In genomic region chr13:48162182-48162581, GRCh38 we compare ENCODE assay signal across 20 cellular contexts.
A peak's percentile ranks its signal among the peaks of the same experiment; 100 is the strongest.
DNase-seq lines count a peak whose midpoint lies in the region; ATAC-seq and TF ChIP-seq lines count a peak whose summit lies in the region.
"Had no signal": no experiment of that assay in that cellular context is flagged by ENCODE, and none has a peak within 500 bp of the region (broad histone marks: within the 10 kb centered on the region; RNA-seq: fewer than 3 reads in every experiment).

No MANE protein-coding gene starts in this region.

- 85 to 91% methylated on average over 2 of the region's 2 CpGs for WGBS in heart right ventricle, 2 donors

- no peaks in the 10 kb centered on the region for H3K36me3 Mint-ChIP-seq in effector memory CD8-positive, alpha-beta T cell (ENCODE audit: insufficient read depth)
- no peaks in the 10 kb centered on the region for H3K36me3 Mint-ChIP-seq in activated T-helper 2 cell treated with anti-CD3 and anti-CD28 coated beads, Interferon-gamma antibody, Interleukin-2, Interleukin-4, amounts not matched to agents 10 μg/mL and 5 μg/mL and 100 μg/mL, durations not matched to agents 14 hours and 24 hours and 36 hours (ENCODE audit: low read depth)

- H3K4me3 ChIP-seq in heart right ventricle (peak overlapping the region in 1 of 10 donors; percentile 13), parathyroid adenoma (ENCODE audit: low read depth, low read length) (no peak overlapping the region), vagina (no peak overlapping the region), osteoblast (ENCODE audit: insufficient read depth, low read length) (no peak overlapping the region)
- H3K4me3 ChIP-seq: pancreas, smooth muscle cell had no signal

- ATAC-seq in heart right ventricle (peak in 3 of 8 donors; percentile 5 to 12 (median 10)), left cardiac atrium (no peak), left lobe of liver (no peak)
- no peak for ATAC-seq in effector memory CD8-positive, alpha-beta T cell (replicated peaks)

- H3K4me1 ChIP-seq in heart right ventricle = peaks cover 0 to 65% (median 24%) of the 10 kb centered on the region in 9 donors
- H3K4me1 ChIP-seq in parathyroid adenoma = peaks cover 5% of the 10 kb centered on the region
- peaks cover 34% of the 10 kb centered on the region for H3K4me1 ChIP-seq in vagina
- peaks cover 11% of the 10 kb centered on the region for H3K4me1 ChIP-seq in osteoblast (ENCODE audit: insufficient read depth, low read length)

- H3K27ac Mint-ChIP-seq in effector memory CD8-positive, alpha-beta T cell = peak overlapping the region; percentile 3 to 11
- H3K27ac Mint-ChIP-seq in activated T-helper 2 cell treated with anti-CD3 and anti-CD28 coated beads, Interferon-gamma antibody, Interleukin-2, Interleukin-4, amounts not matched to agents 10 μg/mL and 5 μg/mL and 100 μg/mL, durations not matched to agents 14 hours and 24 hours and 36 hours = no peak overlapping the region

- no peaks in the 10 kb centered on the region for H3K27me3 Mint-ChIP-seq in effector memory CD8-positive, alpha-beta T cell
- H3K27me3 Mint-ChIP-seq in activated T-helper 2 cell treated with anti-CD3 and anti-CD28 coated beads, Interferon-gamma antibody, Interleukin-2, Interleukin-4, amounts not matched to agents 10 μg/mL and 5 μg/mL and 100 μg/mL, durations not matched to agents 14 hours and 24 hours and 36 hours (ENCODE audit: low read depth) = peaks cover 21% of the 10 kb centered on the region
- H3K27me3 Mint-ChIP-seq: central memory CD8-positive, alpha-beta T cell had no signal

- no peak overlapping the region for H3K9ac ChIP-seq in parathyroid adenoma

- TF ChIP-seq CTCF in heart right ventricle (IDR thresholded peaks at IDR 0.05) = no peak
- no peak for TF ChIP-seq CTCF in parathyroid adenoma (IDR thresholded peaks at IDR 0.05)
- no peak for TF ChIP-seq CTCF in vagina (IDR thresholded peaks at IDR 0.05)
- TF ChIP-seq CTCF in osteoblast (IDR thresholded peaks at IDR 0.05; ENCODE audit: extremely low read depth, low read depth, low read length) = no peak

- H3K27me3 ChIP-seq in heart right ventricle (no peaks in the 10 kb centered on the region), parathyroid adenoma (ENCODE audit: control insufficient read depth, insufficient read depth, low read length) (no peaks in the 10 kb centered on the region), vagina (no peaks in the 10 kb centered on the region), osteoblast (ENCODE audit: insufficient read depth, low read length) (peaks cover 5% of the 10 kb centered on the region)
- H3K27me3 ChIP-seq: pancreas had no signal

- H3K4me2 ChIP-seq in parathyroid adenoma (ENCODE audit: low read length) (no peak overlapping the region), osteoblast (ENCODE audit: insufficient read depth, low read length) (no peak overlapping the region)
- H3K4me2 ChIP-seq: smooth muscle cell had no signal

- DNase-seq in heart right ventricle (no peak), left cardiac atrium (no peak), vagina (ENCODE audit: extremely low spot score in 2 of 2) (no peak), osteoblast (ENCODE audit: insufficient read length, low spot score, missing footprints) (no peak), left lobe of liver (ENCODE audit: low spot score) (no peak)
- no peak for DNase-seq in effector memory CD8-positive, alpha-beta T cell
- no peak for DNase-seq in activated T-helper 2 cell treated with anti-CD3 and anti-CD28 coated beads, Interferon-gamma antibody, Interleukin-2, Interleukin-4, amounts not matched to agents 10 μg/mL and 5 μg/mL and 100 μg/mL, durations not matched to agents 14 hours and 24 hours and 36 hours (ENCODE audit: low spot score)
- DNase-seq: activated CD4-positive, alpha-beta T cell treated with anti-CD3 and anti-CD28 coated beads, Interleukin-2, amount 50 U/mL, for 48 hours; activated T-cell treated with anti-CD3 and anti-CD28 coated beads, Interleukin-2, amount 50 U/mL, for 48 hours; COR-L47; effector memory CD4-positive, alpha-beta T cell; HCEC 1CT; Kasumi-1; NCI-H1417; T-helper 1 cell had no signal

- H2AFZ ChIP-seq in parathyroid adenoma (peak overlapping the region; percentile 46), osteoblast (ENCODE audit: low read length) (no peak overlapping the region)

- intact Hi-C loops in heart right ventricle (cut with DNase I) (loop anchor here in 1 of 10 donors (5.0 kb wide), 1 partner anchor 55 kb away; no protein-coding TSS in a partner anchor), left cardiac atrium (cut with DNase I) (no loop called here), vagina (cut with DNase I) (no loop called here)
- intact Hi-C loops in activated T-helper 2 cell treated with anti-CD3 and anti-CD28 coated beads, Interferon-gamma antibody, Interleukin-2, Interleukin-4, amounts not matched to agents 10 μg/mL and 5 μg/mL and 100 μg/mL, durations not matched to agents 14 hours and 24 hours and 36 hours (cut with micrococcal nuclease) = no loop called here

- H3K4me1 Mint-ChIP-seq in effector memory CD8-positive, alpha-beta T cell (ENCODE audit: low read depth in 2 of 2) = peaks cover 2 to 11% of the 10 kb centered on the region in 2 donors
- H3K4me1 Mint-ChIP-seq in activated T-helper 2 cell treated with anti-CD3 and anti-CD28 coated beads, Interferon-gamma antibody, Interleukin-2, Interleukin-4, amounts not matched to agents 10 μg/mL and 5 μg/mL and 100 μg/mL, durations not matched to agents 14 hours and 24 hours and 36 hours (ENCODE audit: low read depth) = peaks cover 29% of the 10 kb centered on the region

- H3K27ac ChIP-seq in heart right ventricle (peak overlapping the region in 8 of 10 donors; percentile 23 to 97 (median 80)), parathyroid adenoma (peak overlapping the region; percentile 42), vagina (peak overlapping the region; percentile 84), osteoblast (ENCODE audit: low read depth, low read length) (no peak overlapping the region)
- H3K27ac ChIP-seq: VCaP had no signal

- no peaks in the 10 kb centered on the region for H3K36me3 ChIP-seq in heart right ventricle
- no peaks in the 10 kb centered on the region for H3K36me3 ChIP-seq in parathyroid adenoma (ENCODE audit: control insufficient read depth, insufficient read depth, low read length)
- no peaks in the 10 kb centered on the region for H3K36me3 ChIP-seq in vagina
- no peaks in the 10 kb centered on the region for H3K36me3 ChIP-seq in osteoblast (ENCODE audit: insufficient read depth, low read length)
- H3K36me3 ChIP-seq: pancreas had no signal

- H3K9me3 ChIP-seq in heart right ventricle (no peaks in the 10 kb centered on the region), parathyroid adenoma (ENCODE audit: control insufficient read depth, low read length) (no peaks in the 10 kb centered on the region), vagina (no peaks in the 10 kb centered on the region), osteoblast (ENCODE audit: low read depth, low read length) (no peaks in the 10 kb centered on the region)
- H3K9me3 ChIP-seq: pancreas had no signal

- no peak overlapping the region for H3K4me3 Mint-ChIP-seq in effector memory CD8-positive, alpha-beta T cell
- no peak overlapping the region for H3K4me3 Mint-ChIP-seq in activated T-helper 2 cell treated with anti-CD3 and anti-CD28 coated beads, Interferon-gamma antibody, Interleukin-2, Interleukin-4, amounts not matched to agents 10 μg/mL and 5 μg/mL and 100 μg/mL, durations not matched to agents 14 hours and 24 hours and 36 hours (ENCODE audit: low read depth)
- H3K4me3 Mint-ChIP-seq: central memory CD8-positive, alpha-beta T cell had no signal

- H3K79me2 ChIP-seq in parathyroid adenoma (no peaks in the 10 kb centered on the region), osteoblast (ENCODE audit: insufficient read depth, low read length) (no peaks in the 10 kb centered on the region)

- H3K9me3 Mint-ChIP-seq in effector memory CD8-positive, alpha-beta T cell = no peaks in the 10 kb centered on the region
- no peaks in the 10 kb centered on the region for H3K9me3 Mint-ChIP-seq in activated T-helper 2 cell treated with anti-CD3 and anti-CD28 coated beads, Interferon-gamma antibody, Interleukin-2, Interleukin-4, amounts not matched to agents 10 μg/mL and 5 μg/mL and 100 μg/mL, durations not matched to agents 14 hours and 24 hours and 36 hours
- H3K9me3 Mint-ChIP-seq: central memory CD8-positive, alpha-beta T cell had no signal

- TF ChIP-seq POLR2A in vagina (IDR thresholded peaks at IDR 0.05) = no peak

- H4K20me1 ChIP-seq in osteoblast (ENCODE audit: insufficient read depth, low read length) = no peaks in the 10 kb centered on the region
